ENCODE assay signal across 14 cellular contexts in the genomic region with DNA sequence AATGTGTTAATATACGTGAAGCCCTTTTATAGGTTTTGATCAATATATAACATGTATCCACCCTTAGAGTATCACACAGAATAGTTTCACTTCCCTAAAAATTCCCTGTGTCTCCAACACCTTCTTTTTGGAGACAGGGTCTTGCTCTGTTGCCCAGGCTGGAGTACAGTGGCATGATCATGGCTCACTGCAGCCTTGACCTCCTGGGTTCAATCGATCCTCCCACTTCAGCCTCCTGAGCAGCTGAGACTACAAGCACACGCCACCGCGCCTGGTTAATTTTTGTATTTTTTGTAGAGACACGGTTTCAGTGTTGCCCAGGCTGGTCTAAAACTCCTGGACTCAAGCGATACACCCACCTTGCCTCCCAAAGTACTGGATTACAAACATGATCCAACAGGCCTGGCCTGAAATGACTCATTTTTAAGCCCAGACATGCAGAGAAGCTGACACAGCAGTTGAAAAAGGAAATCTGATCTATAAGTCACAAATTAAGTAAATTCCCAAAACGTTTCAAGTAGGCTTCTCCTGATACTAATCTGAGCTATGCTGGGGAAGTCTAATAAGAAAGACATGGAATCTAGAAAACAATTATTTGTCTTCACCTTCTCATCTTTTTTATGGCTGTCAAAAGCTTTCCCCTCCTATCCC. TPM values are rescaled to one million over a fixed set of nuclear protein-coding genes. Genes with fewer than 3 reads are reported as not detected.
DNase-seq lines count a peak whose midpoint lies in the region; ATAC-seq and TF ChIP-seq lines count a peak whose summit lies in the region.
"Had no signal": no experiment of that assay in that cellular context is flagged by ENCODE, and none has a peak within 500 bp of the region (broad histone marks: within the 10 kb centered on the region; RNA-seq: fewer than 3 reads in every experiment).

No MANE protein-coding gene starts in this region.

- no peak overlapping the region for H3K4ac ChIP-seq in IMR-90 (ENCODE audit: low read depth, low read length)

- peak overlapping the region; percentile 59; the same call in 1 of the 2 replicates for H3K4me2 ChIP-seq in IMR-90 (ENCODE audit: low read depth, low read length)

- no peaks in the 10 kb centered on the region for H3K9me3 ChIP-seq in IMR-90 (ENCODE audit: control insufficient read depth, insufficient read depth, low read length)

- DNase-seq in DMS 273 treated with DMSO at 0.1 percent for 48 hours (lab: John Stamatoyannopoulos, UW) = peak; percentile 11
- peak; percentile 70 for DNase-seq in IMR-90
- peak; percentile 69 for DNase-seq in choroid plexus epithelial cell (ENCODE audit: low read depth)
- DNase-seq in myocyte (ENCODE audit: low read depth) = peak; percentile 5
- no peak for DNase-seq in NCI-H345 (lab: John Stamatoyannopoulos, UW)
- no peak for DNase-seq in SKM-1 (lab: John Stamatoyannopoulos, UW; ENCODE audit: unreplicated experiment)
- no peak for DNase-seq in stimulated activated CD4-positive, alpha-beta T cell treated with anti-CD3 and anti-CD28 coated beads, Interleukin-4, amount 100 ng/mL, for 24 hours
- DNase-seq in OCI-M1 (lab: John Stamatoyannopoulos, UW) = no peak
- DNase-seq: T1000 had no signal

- WGBS in IMR-90 (ENCODE audit: extremely low coverage in 2 of 2, insufficient read length in 1 of 2), 2 experiments = 100% methylated on average over 1 of the region's 8 CpGs; no CpG with 5 or more reads in 1 of the 2 experiments

- 0 out of 2 replicates have a peak, but pooled peaks cover 3% of the 10 kb centered on the region for H3K9me1 ChIP-seq in IMR-90 (ENCODE audit: insufficient read depth, low read length)

- H3K4me3 ChIP-seq in IMR-90 (ENCODE audit: insufficient read depth, low read depth, low read length) (no peak overlapping the region), choroid plexus epithelial cell (ENCODE audit: low read depth, low read length) (no peak overlapping the region)
- H3K4me3 ChIP-seq: hepatocyte had no signal

- no peak overlapping the region for H4K91ac ChIP-seq in IMR-90 (ENCODE audit: insufficient read depth, low read depth, low read length)

- H3K27me3 ChIP-seq in IMR-90 (ENCODE audit: control insufficient read depth, insufficient read depth, low read length) = no peaks in the 10 kb centered on the region
- H3K27me3 ChIP-seq: hepatocyte had no signal

- no peak overlapping the region for H4K5ac ChIP-seq in IMR-90 (ENCODE audit: low read depth, low read length)

- H3K79me1 ChIP-seq in IMR-90 (ENCODE audit: low read depth in 1 of 2, low read length in 2 of 2) = peaks cover 17 to 33% of the 10 kb centered on the region in 2 experiments; a peak in 3 of 4 replicates

- H2BK120ac ChIP-seq in IMR-90 (ENCODE audit: low read depth, low read length) = no peak overlapping the region

- H3K9ac ChIP-seq in IMR-90 (ENCODE audit: low read depth, low read length) = no peak overlapping the region

- H3K27ac ChIP-seq in IMR-90 (ENCODE audit: insufficient read depth, low read length) = no peak overlapping the region
- H3K27ac ChIP-seq: C4-2B, hepatocyte had no signal

- no peak for TF ChIP-seq CTCF in IMR-90 (conservative IDR thresholded peaks at IDR 0.05; ENCODE audit: low read depth, low read length)
- no peak for TF ChIP-seq CTCF in choroid plexus epithelial cell (conservative IDR thresholded peaks at IDR 0.05; ENCODE audit: low read depth, low read length)

- no peak overlapping the region for H4K8ac ChIP-seq in IMR-90 (ENCODE audit: low read depth in 2 of 2, low read length in 2 of 2)

- no peak overlapping the region for H3K18ac ChIP-seq in IMR-90 (ENCODE audit: low read depth, low read length)

- no peak overlapping the region for H3K56ac ChIP-seq in IMR-90 (ENCODE audit: extremely low read depth, insufficient read depth, low read length)

- no peak for ATAC-seq in IMR-90 (ENCODE audit: low read depth)

- POLR2A ChIA-PET in IMR-90 (lab: Charles Lee; ENCODE audit: unreplicated experiment) = no interaction called here

- no peak overlapping the region for H2BK15ac ChIP-seq in IMR-90 (ENCODE audit: low read depth, low read length)

- in situ Hi-C loops in IMR-90 (cut with MboI; ENCODE audit: low sequenced_read_pairs) = no loop called here

- TF ChIP-seq RAD21 in IMR-90 (IDR thresholded peaks at IDR 0.05; ENCODE audit: low read length) = no peak

- 0 out of 2 replicates have a peak overlapping the region, but pooled peaks have one; percentile 45 for H3K23ac ChIP-seq in IMR-90 (ENCODE audit: low read depth, low read length)

- peaks cover 14% of the 10 kb centered on the region for H3K36me3 ChIP-seq in IMR-90 (ENCODE audit: control insufficient read depth, insufficient read depth, low read length)

- TF ChIP-seq POLR2A in IMR-90 (IDR thresholded peaks at IDR 0.05; ENCODE audit: low read depth, low read length) = no peak

- dilution Hi-C loops in IMR-90 (cut with HindIII; ENCODE audit: low sequenced_read_pairs, unreplicated experiment) = no loop called here

- intact Hi-C loops in IMR-90 (cut with micrococcal nuclease) = no loop called here

- no peak overlapping the region for H2AK9ac ChIP-seq in IMR-90 (replicated peaks; ENCODE audit: low read depth, low read length, poor library complexity)

- H4K20me1 ChIP-seq in IMR-90 (ENCODE audit: insufficient read depth, low read length) = peaks cover 3% of the 10 kb centered on the region; the same call in 1 of the 2 replicates

- H2BK5ac ChIP-seq in IMR-90 (ENCODE audit: low read depth, low read length, poor library complexity, severe bottlenecking) = peak overlapping the region; percentile 46

- H2AFZ ChIP-seq in IMR-90 (replicated peaks; ENCODE audit: low read length, poor library complexity) = no peak overlapping the region
- H2AFZ ChIP-seq: hepatocyte had no signal

- peaks cover 5% of the 10 kb centered on the region; the same call in 1 of the 2 replicates for H3K4me1 ChIP-seq in IMR-90 (ENCODE audit: control insufficient read depth, insufficient read depth, low read length)

- CTCF ChIA-PET in IMR-90 (lab: Yijun Ruan, JAX) = no interaction called here

- H2AK5ac ChIP-seq in IMR-90 (ENCODE audit: low read depth, low read length) = no peak overlapping the region; the same call in 1 of the 2 replicates

- no peak overlapping the region for H3K14ac ChIP-seq in IMR-90 (replicated peaks; ENCODE audit: low read depth, low read length)

- no peak overlapping the region for H2BK20ac ChIP-seq in IMR-90 (ENCODE audit: low read depth, low read length)

- BruUV-seq in IMR-90 (replicated peaks; lab: Mats Ljungman, UMichigan) = no TSS peak

TF ChIP-seq in IMR-90, 13 proteins besides CTCF, POLR2A, EP300 and RAD21:
- TF ChIP-seq MAFK (IDR thresholded peaks at IDR 0.05; ENCODE audit: low read depth, low read length) (peak; percentile 72), MAZ (IDR thresholded peaks at IDR 0.05; ENCODE audit: borderline replicate concordance, low read depth, low read length) (no peak), MXI1 (IDR thresholded peaks at IDR 0.05; ENCODE audit: borderline replicate concordance, low read depth, low read length) (no peak), CHD1 (IDR thresholded peaks at IDR 0.05; ENCODE audit: low read depth, low read length) (no peak), FOS (IDR thresholded peaks at IDR 0.05; ENCODE audit: low read depth, low read length) (no peak), BHLHE40 (IDR thresholded peaks at IDR 0.05; ENCODE audit: low read depth, low read length) (no peak)

RNA-seq across cellular contexts. Expression of gene DUSP11, which starts 2.9 kb away (rescaled TPM):
- total RNA-seq in IMR-90 (2012; rRNA removed) (25.6 and 28.6 TPM in 2 replicates), myocyte (21.4 and 33.2 TPM in 2 replicates)
- polyA plus RNA-seq in IMR-90 (2012; rRNA removed) = 21.8 and 22.4 TPM in 2 replicates
- 7.4 and 8.0 TPM in 2 replicates for polyA plus RNA-seq in IMR-90 (2012; cell fraction: cytosol; rRNA removed)
- 2.4 and 15.2 TPM in 2 replicates for polyA plus RNA-seq in IMR-90 (2012; cell fraction: nucleus; rRNA removed; ENCODE audit: low replicate concordance)
- polyA plus RNA-seq in myocyte (2012) = 21.2 TPM

RNA-seq across cellular contexts. Expression of gene C2orf78, which starts 7.0 kb away (rescaled TPM):
- total RNA-seq in IMR-90 (2012; rRNA removed) (not detected in 2 replicates), myocyte (not detected in 2 replicates)
- 0.03 TPM in 1 of 2 replicates, not detected in the other for polyA plus RNA-seq in IMR-90 (2012; rRNA removed)
- polyA plus RNA-seq in IMR-90 (2012; cell fraction: cytosol; rRNA removed) = not detected in 2 replicates
- not detected in 2 replicates for polyA plus RNA-seq in IMR-90 (2012; cell fraction: nucleus; rRNA removed; ENCODE audit: low replicate concordance)
- not detected for polyA plus RNA-seq in myocyte (2012)
- total RNA-seq: activated CD8-positive, alpha-beta memory T cell treated with anti-CD3 and anti-CD28 coated beads for 36 hours; hepatocyte; lung microvascular endothelial cell; pulmonary artery endothelial cell had no signal
- polyA plus RNA-seq: hepatocyte had no signal

RNA-seq across cellular contexts. Expression of gene TPRKB, which starts 39.8 kb away (rescaled TPM):
- total RNA-seq in IMR-90 (2012; rRNA removed) = 37.6 and 52.2 TPM in 2 replicates
- polyA plus RNA-seq in IMR-90 (2012; rRNA removed) = 29.8 and 35.3 TPM in 2 replicates
- polyA plus RNA-seq in IMR-90 (2012; cell fraction: cytosol; rRNA removed) = 4.9 and 11.7 TPM in 2 replicates
- 1.4 and 8.3 TPM in 2 replicates for polyA plus RNA-seq in IMR-90 (2012; cell fraction: nucleus; rRNA removed; ENCODE audit: low replicate concordance)
- 30.3 and 35.3 TPM in 2 replicates for total RNA-seq in myocyte
- polyA plus RNA-seq in myocyte (2012) = 17.8 TPM

RNA-seq across cellular contexts. Expression of gene STAMBP, which starts 51.8 kb away (rescaled TPM):
- total RNA-seq in IMR-90 (2012; rRNA removed) (33.9 and 38.7 TPM in 2 replicates), myocyte (1,045 and 1,591 TPM in 2 replicates)
- polyA plus RNA-seq in IMR-90 (2012; rRNA removed) = 29.7 and 29.8 TPM in 2 replicates
- polyA plus RNA-seq in IMR-90 (2012; cell fraction: cytosol; rRNA removed) = 19.1 and 24.1 TPM in 2 replicates
- 11.1 and 26.9 TPM in 2 replicates for polyA plus RNA-seq in IMR-90 (2012; cell fraction: nucleus; rRNA removed; ENCODE audit: low replicate concordance)
- polyA plus RNA-seq in myocyte (2012) = 548 TPM

Comparison
In these comparisons a context has a peak if more than half of its experiments do, and no peak if none do; other contexts are left out.
1. DNase-seq: peak in DMS 273 treated with DMSO at 0.1 percent for 48 hours (single experiment), IMR-90 (single experiment), choroid plexus epithelial cell (single experiment) and myocyte (single experiment); none in NCI-H345 (single experiment), SKM-1 (single experiment), stimulated activated CD4-positive, alpha-beta T cell treated with anti-CD3 and anti-CD28 coated beads, Interleukin-4, amount 100 ng/mL, for 24 hours (single experiment) and OCI-M1 (single experiment).